In the genomic region with DNA sequence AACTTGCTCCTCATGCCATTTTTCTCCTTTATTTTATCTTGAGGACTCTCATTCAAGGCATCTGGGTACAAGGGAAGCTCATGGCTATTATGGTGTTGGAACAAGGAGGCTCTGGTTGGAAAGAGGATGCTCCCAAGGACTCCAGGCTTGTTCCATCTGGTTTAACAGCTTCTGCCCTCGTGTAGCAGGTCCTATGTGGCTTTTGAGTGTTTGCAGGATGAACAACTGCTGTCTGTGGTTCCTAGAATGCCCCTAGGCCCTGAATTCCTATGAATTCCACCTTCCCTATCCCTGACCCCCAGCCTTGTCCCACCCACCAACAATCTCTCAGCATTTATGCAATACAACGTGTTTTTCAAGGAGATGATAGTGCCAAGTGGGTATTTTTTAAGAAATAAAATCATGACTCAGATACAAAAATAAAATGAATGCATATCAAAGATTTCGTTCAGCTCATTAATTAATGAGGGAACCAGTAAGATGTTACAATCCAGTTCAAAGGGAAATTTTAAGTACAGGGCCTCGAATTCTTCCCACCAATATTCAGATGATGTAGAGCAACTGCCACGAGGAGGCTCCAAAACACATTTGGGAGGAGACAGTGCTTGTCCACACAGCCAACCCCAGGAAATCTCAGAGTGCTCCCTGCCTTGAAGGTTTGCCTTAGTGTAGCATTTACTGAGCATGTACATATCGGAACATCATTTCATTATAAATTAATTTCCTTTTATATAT, we compare ENCODE assay signal across 14 cellular contexts.
"Had no signal": no experiment of that assay in that cellular context is flagged by ENCODE, and none has a peak within 500 bp of the region (broad histone marks: within the 10 kb centered on the region; RNA-seq: fewer than 3 reads in every experiment).

No MANE protein-coding gene starts in this region.

- ATAC-seq: activated T-helper 17 cell treated with anti-CD3 and anti-CD28 coated beads, Interleukin-2, amount 50 U/mL, for 72 hours; foreskin keratinocyte; natural killer cell; stimulated activated effector memory CD8-positive, alpha-beta T cell treated with anti-CD3 and anti-CD28 coated beads, Interleukin-12 subunit alpha, Interleukin-12 subunit beta, amount 100 ng/mL, for 72 hours had no signal

- H3K27ac ChIP-seq: foreskin keratinocyte, neutrophil, thoracic aorta had no signal

- DNase-seq: activated CD4-positive, CD25-positive, alpha-beta regulatory T cell treated with anti-CD3 and anti-CD28 coated beads, Interleukin-2, amount 50 U/mL, for 72 hours; activated naive CD4-positive, alpha-beta T cell treated with Interleukin-2 at 50 U/mL for 16 hours; aorta; cerebellar nuclear complex; effector CD8-positive, alpha-beta T cell; foreskin keratinocyte; mesendoderm; natural killer cell; posterior cingulate gyrus; retina had no signal

- H3K4me3 ChIP-seq: thoracic aorta had no signal

- H3K36me3 ChIP-seq: neutrophil, thoracic aorta had no signal
